In the genomic region with DNA sequence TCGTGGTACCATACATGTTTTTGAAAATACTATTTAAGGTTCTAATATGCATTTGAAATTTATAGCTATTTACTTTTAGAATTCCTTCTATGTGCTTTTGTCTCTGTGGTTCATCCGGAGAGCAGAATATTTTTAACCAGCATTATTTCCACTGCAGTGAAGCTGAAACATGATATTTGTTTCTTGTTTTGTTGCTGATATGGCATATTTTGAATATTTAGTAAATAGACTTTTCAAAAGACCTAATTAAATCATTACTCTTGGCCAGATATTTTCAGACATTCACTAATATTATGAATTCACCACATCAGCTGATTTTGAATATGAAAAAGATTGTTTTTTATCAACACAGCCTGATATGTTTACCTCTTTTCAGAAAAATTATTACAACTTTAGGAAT, we compare ENCODE assay signal across 31 cellular contexts.
"Had no signal": no experiment of that assay in that cellular context is flagged by ENCODE, and none has a peak within 500 bp of the region (broad histone marks: within the 10 kb centered on the region; RNA-seq: fewer than 3 reads in every experiment).

No MANE protein-coding gene starts in this region.

- H3K27me3 ChIP-seq: adrenal gland, ascending aorta, breast epithelium, cardiac muscle cell, colonic mucosa, esophagus squamous epithelium, gastroesophageal sphincter had no signal

- H3K4me1 ChIP-seq: adrenal gland, breast epithelium, colonic mucosa had no signal

- ATAC-seq: activated CD4-positive, CD25-positive, alpha-beta regulatory T cell treated with anti-CD3 and anti-CD28 coated beads, Interleukin-2, amount 50 U/mL, for 24 hours; activated CD8-positive, alpha-beta T cell treated with anti-CD3 and anti-CD28 coated beads for 36 hours; activated T-cell treated with anti-CD3 and anti-CD28 coated beads, Interleukin-2, amount 50 U/mL, for 4 hours; activated T-helper 17 cell treated with anti-CD3 and anti-CD28 coated beads, Interleukin-2, amount 50 U/mL, for 72 hours; gastroesophageal sphincter; T-helper 17 cell had no signal

- H3K9me3 ChIP-seq: adrenal gland, ascending aorta, breast epithelium, colonic mucosa, esophagus squamous epithelium, gastroesophageal sphincter had no signal

- FAIRE-seq: endometrium, endothelial cell of umbilical vein had no signal

- H3K36me3 ChIP-seq: adrenal gland, ascending aorta, breast epithelium, cardiac muscle cell, colonic mucosa, esophagus squamous epithelium, gastroesophageal sphincter, WERI-Rb-1 had no signal

- H3K27ac ChIP-seq: adrenal gland, ascending aorta, breast epithelium, cardiac muscle cell, colonic mucosa, epithelial cell of prostate, esophagus squamous epithelium, gastroesophageal sphincter, WERI-Rb-1 had no signal

- DNase-seq: activated B cell treated with CpG ODN at 0.5 μM for 24 hours; activated CD4-positive, alpha-beta T cell treated with anti-CD3 and anti-CD28 coated beads for 48 hours; activated CD4-positive, alpha-beta T cell treated with anti-CD3 and anti-CD28 coated beads, Interleukin-2, amount 50 U/mL, for 1 hour; activated CD4-positive, alpha-beta T cell treated with anti-CD3 and anti-CD28 coated beads, Interleukin-2, amount 50 U/mL, for 48 hours; activated CD8-positive, alpha-beta memory T cell treated with anti-CD3 and anti-CD28 coated beads for 24 hours; activated CD8-positive, alpha-beta T cell treated with anti-CD3 and anti-CD28 coated beads for 36 hours; activated effector memory CD4-positive, alpha-beta T cell treated with Interleukin-2 at 50 U/mL for 16 hours; activated gamma-delta T cell treated with Interleukin-2 at 50 U/mL for 16 hours; activated naive CD4-positive, alpha-beta T cell treated with anti-CD3 and anti-CD28 coated beads, Interleukin-2, amount 50 U/mL, for 16 hours; activated naive CD4-positive, alpha-beta T cell treated with Interleukin-2 at 50 U/mL for 16 hours; activated T-cell treated with anti-CD3 and anti-CD28 coated beads, Interleukin-2, amount 50 U/mL, for 4 hours; adrenal gland; central memory CD4-positive, alpha-beta T cell; cerebellar nuclear complex; colonic mucosa; effector CD8-positive, alpha-beta T cell; esophagus squamous epithelium; foreskin melanocyte; T-helper 1 cell; T-helper 17 cell; T1000; WERI-Rb-1 had no signal

- H3K4me3 ChIP-seq: adrenal gland, ascending aorta, breast epithelium, cardiac muscle cell, colonic mucosa, esophagus squamous epithelium, gastroesophageal sphincter had no signal
